Comparison of ENCODE assay signal across 9 cellular contexts in the genomic region with DNA sequence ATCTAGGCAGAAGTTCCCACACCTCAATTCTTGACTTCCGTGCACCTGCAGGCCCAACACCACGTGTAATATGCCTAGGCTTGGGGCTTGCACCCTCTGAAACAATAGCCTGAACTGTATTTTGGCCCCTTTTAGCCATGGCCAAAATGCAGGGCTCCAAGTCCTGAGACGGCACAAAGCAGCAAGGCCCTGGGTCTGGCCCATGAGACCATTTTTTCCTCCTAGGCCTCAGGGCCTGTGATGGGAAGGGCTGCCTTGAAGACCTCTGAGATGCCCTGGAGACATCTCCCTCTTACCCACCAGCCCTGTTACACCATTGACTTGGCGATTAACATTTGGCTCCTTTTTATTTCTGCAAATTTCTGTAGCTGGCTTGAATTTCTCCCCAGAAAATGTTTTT.
"Had no signal": no experiment of that assay in that cellular context is flagged by ENCODE, and none has a peak within 500 bp of the region (broad histone marks: within the 10 kb centered on the region; RNA-seq: fewer than 3 reads in every experiment).

No MANE protein-coding gene starts in this region.

- H3K9ac ChIP-seq: KMS-11 had no signal

- ATAC-seq: HepG2 had no signal

- H3K4me2 ChIP-seq: KMS-11 had no signal

- DNase-seq: IMR-90, Kasumi-1, KBM-7, KG1 had no signal

- FAIRE-seq: HepG2, HTR-8/SVneo had no signal

- H3K27ac ChIP-seq: HL-60, KMS-11 had no signal

- H3K4me3 Mint-ChIP-seq: IgD-negative memory B cell had no signal
